In the genomic region with DNA sequence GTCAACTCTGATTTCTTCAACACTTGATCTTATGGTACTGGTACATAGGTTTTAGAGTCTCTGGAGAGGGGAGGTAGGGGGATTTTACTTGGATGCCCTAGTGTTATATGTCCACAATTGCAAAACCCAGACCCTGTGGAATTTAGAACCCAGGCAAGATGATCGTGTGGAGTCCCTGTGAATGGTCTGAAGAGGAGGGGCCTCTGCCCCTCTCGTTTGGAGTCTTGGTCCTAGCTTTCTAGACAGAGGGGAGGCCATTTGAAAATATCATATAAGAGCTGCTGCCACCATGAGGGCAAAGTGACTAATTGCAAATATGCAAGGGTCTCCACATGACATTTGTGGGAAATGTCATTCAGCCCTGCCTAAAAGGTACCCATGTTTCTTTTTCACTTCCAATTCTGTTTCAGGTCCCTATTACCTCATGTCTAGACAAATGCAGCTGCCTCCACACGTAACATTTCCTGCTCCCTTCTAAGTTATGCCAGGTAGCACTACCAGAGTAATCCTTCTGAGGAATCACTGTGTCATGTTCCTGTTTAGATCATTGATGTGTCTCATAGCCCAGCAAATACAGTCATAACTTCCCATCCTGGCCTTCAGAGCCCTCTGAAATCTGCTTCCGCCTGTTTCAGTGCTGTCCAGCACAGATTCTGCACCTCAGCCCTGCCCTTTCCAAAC, we compare ENCODE assay signal across 8 cellular contexts.
DNase-seq lines count a peak whose midpoint lies in the region; ATAC-seq and TF ChIP-seq lines count a peak whose summit lies in the region.

No MANE protein-coding gene starts in this region.

- TF ChIP-seq CTCF in WI38 (IDR thresholded peaks at IDR 0.05; ENCODE audit: low read depth, low read length) = peak; percentile 17; the same call in 1 of the 2 replicates

- H3K4me1 ChIP-seq in thymus (ENCODE audit: control insufficient read depth, insufficient read depth, low read length) = no peaks in the 10 kb centered on the region

- no peaks in the 10 kb centered on the region for H3K9me3 ChIP-seq in thymus (ENCODE audit: control insufficient read depth)

- no peaks in the 10 kb centered on the region for H3K27me3 ChIP-seq in thymus (ENCODE audit: control insufficient read depth, insufficient read depth)

- peaks cover 7% of the 10 kb centered on the region for H3K36me3 ChIP-seq in thymus (ENCODE audit: control insufficient read depth, insufficient read depth)

- peak in 8 of 14 donors; percentile 20 to 43 (median 28) for DNase-seq in C1 segment of cervical spinal cord (lab: John Stamatoyannopoulos, UW)
- DNase-seq in NCI-H2029 (lab: John Stamatoyannopoulos, UW) = peak; percentile 18
- DNase-seq in effector CD8-positive, alpha-beta T cell (lab: John Stamatoyannopoulos, UW) = peak; percentile 10
- peak; percentile 71 for DNase-seq in midbrain (lab: John Stamatoyannopoulos, UW)

- WGBS in thymus = 44% methylated on average over 4 of the region's 4 CpGs

- peak; percentile 72 for ATAC-seq in GM18858 (IDR thresholded peaks at IDR 0.05; ENCODE audit: unreplicated experiment)
- ATAC-seq in HG02973 (IDR thresholded peaks at IDR 0.05; ENCODE audit: unreplicated experiment) = peak; percentile 81

- no peak overlapping the region for H3K4me3 ChIP-seq in WI38 (ENCODE audit: low read depth, low read length)
- no peak overlapping the region for H3K4me3 ChIP-seq in thymus (ENCODE audit: low read length)

- peak overlapping the region; percentile 31 for H3K27ac ChIP-seq in thymus (ENCODE audit: low read depth)

Comparison
In these comparisons a context has a peak if more than half of its experiments do, and no peak if none do; other contexts are left out.
1. DNase-seq: peak in every context shown above with its lines; median percentile 71 in midbrain; 28 in C1 segment of cervical spinal cord; 18 in NCI-H2029; 10 in effector CD8-positive, alpha-beta T cell.